ENCODE assay signal across 10 cellular contexts in the genomic region with DNA sequence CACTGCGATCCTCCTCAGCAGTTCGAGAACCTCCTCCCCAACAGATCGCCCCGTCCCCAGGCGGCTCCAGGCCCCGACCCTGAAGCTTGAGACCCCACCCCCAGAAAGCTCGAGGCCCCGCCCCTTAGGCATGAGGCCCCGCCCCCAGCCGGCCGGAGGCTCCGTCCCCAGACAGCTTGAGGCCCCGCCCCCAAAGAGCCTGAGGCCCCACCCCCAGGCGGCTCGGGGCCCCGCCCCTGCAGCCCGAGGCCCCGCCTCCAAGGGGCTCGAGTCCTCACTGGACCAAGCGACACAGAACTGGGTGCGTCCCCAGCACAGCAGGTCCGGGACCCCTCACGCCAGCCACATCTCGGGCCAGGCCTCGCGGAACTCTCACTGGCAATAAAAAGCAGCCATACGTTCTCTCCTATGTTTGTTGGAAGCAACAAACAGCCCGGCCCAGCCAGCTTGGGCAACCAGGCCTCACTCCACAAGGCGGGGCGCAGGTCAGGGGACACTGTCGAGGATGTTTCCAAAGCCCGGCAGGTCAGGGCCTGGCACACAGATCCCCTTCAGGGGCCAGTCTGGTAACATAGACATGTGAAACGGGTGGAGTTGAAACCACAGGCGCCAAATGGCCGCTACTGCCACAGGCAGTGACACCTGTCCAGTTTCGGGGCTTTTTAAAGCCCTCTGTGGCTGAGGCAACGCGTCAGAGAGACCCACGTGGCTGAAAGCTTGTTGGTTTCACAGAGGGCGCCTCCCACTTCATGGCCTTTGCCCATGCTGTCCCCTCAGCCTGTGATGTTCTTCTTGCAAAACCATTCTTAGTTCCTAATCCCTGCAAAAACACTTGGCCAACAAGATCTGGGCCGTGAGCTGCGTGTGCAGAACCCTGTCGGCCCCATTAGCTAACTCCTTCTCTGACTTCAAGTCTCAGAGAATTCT.
DNase-seq lines count a peak whose midpoint lies in the region; ATAC-seq and TF ChIP-seq lines count a peak whose summit lies in the region.
"Had no signal": no experiment of that assay in that cellular context is flagged by ENCODE, and none has a peak within 500 bp of the region (broad histone marks: within the 10 kb centered on the region; RNA-seq: fewer than 3 reads in every experiment).

No MANE protein-coding gene starts in this region.

- H3K9me3 ChIP-seq in adipocyte (ENCODE audit: control insufficient read depth, low read length) (no peaks in the 10 kb centered on the region), sigmoid colon (no peaks in the 10 kb centered on the region), WERI-Rb-1 (ENCODE audit: severe bottlenecking) (no peaks in the 10 kb centered on the region)

- ATAC-seq in GM18499 (IDR thresholded peaks at IDR 0.05; ENCODE audit: insufficient read depth, unreplicated experiment) (peak; percentile 78), GM21526 (IDR thresholded peaks at IDR 0.05; ENCODE audit: low FRiP score, unreplicated experiment) (peak; percentile 90), HG03558 (IDR thresholded peaks at IDR 0.05; ENCODE audit: extremely low read depth, unreplicated experiment) (peak; percentile 80)

- 31 to 48% methylated on average over 43 of the region's 43 CpGs for WGBS in sigmoid colon, 2 donors

- intact Hi-C loops in sigmoid colon (cut with DNase I) = no loop called here

- TF ChIP-seq CTCF in sigmoid colon (IDR thresholded peaks at IDR 0.05) = no peak
- no peak for TF ChIP-seq CTCF in WERI-Rb-1 (IDR thresholded peaks at IDR 0.05; ENCODE audit: low read depth, low read length)

- H3K27me3 ChIP-seq in adipocyte (replicated peaks; ENCODE audit: control insufficient read depth, insufficient read depth, low read length) (no peaks in the 10 kb centered on the region), sigmoid colon (no peaks in the 10 kb centered on the region), WERI-Rb-1 (ENCODE audit: insufficient read depth, low read depth, severe bottlenecking) (no peaks in the 10 kb centered on the region)
- H3K27me3 ChIP-seq: cardiac muscle cell had no signal

- H3K27ac ChIP-seq in sigmoid colon (peak overlapping the region in 1 of 4 donors; percentile 48), WERI-Rb-1 (no peak overlapping the region)
- H3K27ac ChIP-seq: cardiac muscle cell had no signal

- H3K4me3 ChIP-seq in adipocyte (ENCODE audit: low read length) (no peak overlapping the region), sigmoid colon (no peak overlapping the region), WERI-Rb-1 (ENCODE audit: low read depth, low read length) (no peak overlapping the region)
- H3K4me3 ChIP-seq: cardiac muscle cell, skin epidermis had no signal

- H3K36me3 ChIP-seq in adipocyte (ENCODE audit: control insufficient read depth, insufficient read depth, low read length, severe bottlenecking) (no peaks in the 10 kb centered on the region), sigmoid colon (no peaks in the 10 kb centered on the region), WERI-Rb-1 (no peaks in the 10 kb centered on the region)
- H3K36me3 ChIP-seq: cardiac muscle cell had no signal

- TF ChIP-seq EP300 in sigmoid colon (IDR thresholded peaks at IDR 0.05) = no peak

- H3K4me1 ChIP-seq in adipocyte (ENCODE audit: control insufficient read depth, insufficient read depth, low read length) (peaks cover 19% of the 10 kb centered on the region), sigmoid colon (peaks cover 0 to 30% (median 9%) of the 10 kb centered on the region in 4 donors)

- TF ChIP-seq POLR2A in sigmoid colon (IDR thresholded peaks at IDR 0.05) = no peak

- H3K9ac ChIP-seq in adipocyte (ENCODE audit: low read length) = peak overlapping the region; percentile 15

- DNase-seq in adipocyte (ENCODE audit: low read depth) (peak; percentile 35), sigmoid colon (peak; percentile 67), KBM-7 (no peak), DMS153 treated with DMSO at 0.1 percent for 48 hours (lab: John Stamatoyannopoulos, UW; ENCODE audit: unreplicated experiment) (no peak), WERI-Rb-1 (no peak)

- in situ Hi-C loops in KBM-7 (cut with MboI; ENCODE audit: low pct_unique_long_range_greater_than_20kb, low sequenced_read_pairs) = no loop called here

Comparison
In these comparisons a context has a peak if more than half of its experiments do, and no peak if none do; other contexts are left out.
1. DNase-seq: peak in adipocyte (single experiment) and sigmoid colon (single experiment); none in KBM-7 (single experiment), DMS153 treated with DMSO at 0.1 percent for 48 hours (single experiment) and WERI-Rb-1 (single experiment).
2. Peak in every context shown above with its lines, with median percentiles within 50 percentile points of each other: ATAC-seq.